ENCODE assay signal across 13 cellular contexts in genomic region chr3:136343446-136343845, GRCh38.
A peak's percentile ranks its signal among the peaks of the same experiment; 100 is the strongest.
DNase-seq lines count a peak whose midpoint lies in the region; FAIRE-seq and TF ChIP-seq lines count a peak whose summit lies in the region.
"Had no signal": no experiment of that assay in that cellular context is flagged by ENCODE, and none has a peak within 500 bp of the region (broad histone marks: within the 10 kb centered on the region; RNA-seq: fewer than 3 reads in every experiment).

No MANE protein-coding gene starts in this region.

- H3K4me2 ChIP-seq in astrocyte (ENCODE audit: low read length) (no peak overlapping the region), osteoblast (ENCODE audit: insufficient read depth, low read length) (peak overlapping the region; percentile 21)
- H3K4me2 ChIP-seq: GM23338 had no signal

- H3K4me1 Mint-ChIP-seq in astrocyte (ENCODE audit: low read depth, unreplicated experiment) = peaks cover 19% of the 10 kb centered on the region
- H3K4me1 Mint-ChIP-seq in activated T-helper 1 cell treated with anti-CD3 and anti-CD28 coated beads, Interleukin-12 subunit alpha, Interleukin-12 subunit beta, Interleukin-2, Interleukin-4 antibody, amounts not matched to agents 30 ng/mL and 10 ng/mL and 1 ng/mL, durations not matched to agents 14 hours and 24 hours and 36 hours (ENCODE audit: low read depth) = peaks cover 6% of the 10 kb centered on the region

- no peaks in the 10 kb centered on the region for H3K9me3 Mint-ChIP-seq in astrocyte (ENCODE audit: unreplicated experiment)
- H3K9me3 Mint-ChIP-seq in activated T-helper 1 cell treated with anti-CD3 and anti-CD28 coated beads, Interleukin-12 subunit alpha, Interleukin-12 subunit beta, Interleukin-2, Interleukin-4 antibody, amounts not matched to agents 30 ng/mL and 10 ng/mL and 1 ng/mL, durations not matched to agents 14 hours and 24 hours and 36 hours = no peaks in the 10 kb centered on the region
- H3K9me3 Mint-ChIP-seq: GM23338 had no signal

- H3K9ac ChIP-seq in astrocyte (ENCODE audit: low read length) = no peak overlapping the region

- no peak for FAIRE-seq in astrocyte (lab: Jason Lieb, UNC)
- FAIRE-seq: frontal cortex had no signal

- H3K4me3 Mint-ChIP-seq in astrocyte (ENCODE audit: unreplicated experiment) = no peak overlapping the region
- no peak overlapping the region for H3K4me3 Mint-ChIP-seq in activated T-helper 1 cell treated with anti-CD3 and anti-CD28 coated beads, Interleukin-12 subunit alpha, Interleukin-12 subunit beta, Interleukin-2, Interleukin-4 antibody, amounts not matched to agents 30 ng/mL and 10 ng/mL and 1 ng/mL, durations not matched to agents 14 hours and 24 hours and 36 hours
- H3K4me3 Mint-ChIP-seq: GM23338 had no signal

- H3K4me1 ChIP-seq in astrocyte (ENCODE audit: insufficient read depth, low read length) = peaks cover 14% of the 10 kb centered on the region
- H3K4me1 ChIP-seq in osteoblast (ENCODE audit: insufficient read depth, low read length) = peaks cover 16% of the 10 kb centered on the region

- H4K20me1 ChIP-seq in astrocyte (ENCODE audit: insufficient read depth, low read length) (no peaks in the 10 kb centered on the region), osteoblast (ENCODE audit: insufficient read depth, low read length) (no peaks in the 10 kb centered on the region)

- no peaks in the 10 kb centered on the region for H3K27me3 Mint-ChIP-seq in astrocyte (ENCODE audit: low read depth, unreplicated experiment)
- H3K27me3 Mint-ChIP-seq in activated T-helper 1 cell treated with anti-CD3 and anti-CD28 coated beads, Interleukin-12 subunit alpha, Interleukin-12 subunit beta, Interleukin-2, Interleukin-4 antibody, amounts not matched to agents 30 ng/mL and 10 ng/mL and 1 ng/mL, durations not matched to agents 14 hours and 24 hours and 36 hours (ENCODE audit: insufficient read depth) = no peaks in the 10 kb centered on the region

- no peak for TF ChIP-seq CTCF in astrocyte (IDR thresholded peaks at IDR 0.05; ENCODE audit: insufficient read depth, low read depth, low read length)
- no peak for TF ChIP-seq CTCF in osteoblast (IDR thresholded peaks at IDR 0.05; ENCODE audit: extremely low read depth, low read depth, low read length)

- H3K79me2 ChIP-seq in astrocyte (ENCODE audit: insufficient read depth, low read length) (no peaks in the 10 kb centered on the region), osteoblast (ENCODE audit: insufficient read depth, low read length) (no peaks in the 10 kb centered on the region)

- H2AFZ ChIP-seq in astrocyte (ENCODE audit: low read depth, low read length) (no peak overlapping the region), osteoblast (ENCODE audit: low read length) (no peak overlapping the region)
- H2AFZ ChIP-seq: GM23338 had no signal

- H3K9me3 ChIP-seq in astrocyte (ENCODE audit: insufficient read depth, low read depth, low read length) (no peaks in the 10 kb centered on the region), osteoblast (ENCODE audit: low read depth, low read length) (no peaks in the 10 kb centered on the region)

- H3K27ac ChIP-seq in astrocyte (ENCODE audit: low read depth, low read length) = peak overlapping the region; percentile 51
- peak overlapping the region; percentile 78 for H3K27ac ChIP-seq in osteoblast (ENCODE audit: low read depth, low read length)

- H3K27ac Mint-ChIP-seq in astrocyte (ENCODE audit: unreplicated experiment) = peak overlapping the region; percentile 76
- no peak overlapping the region for H3K27ac Mint-ChIP-seq in activated T-helper 1 cell treated with anti-CD3 and anti-CD28 coated beads, Interleukin-12 subunit alpha, Interleukin-12 subunit beta, Interleukin-2, Interleukin-4 antibody, amounts not matched to agents 30 ng/mL and 10 ng/mL and 1 ng/mL, durations not matched to agents 14 hours and 24 hours and 36 hours
- H3K27ac Mint-ChIP-seq: GM23338 had no signal

- peaks cover 9% of the 10 kb centered on the region for H3K36me3 ChIP-seq in astrocyte (ENCODE audit: insufficient read depth, low read length)
- peaks cover 3% of the 10 kb centered on the region for H3K36me3 ChIP-seq in osteoblast (ENCODE audit: insufficient read depth, low read length)

- H3K27me3 ChIP-seq in astrocyte (ENCODE audit: insufficient read depth, low read length) = no peaks in the 10 kb centered on the region
- no peaks in the 10 kb centered on the region for H3K27me3 ChIP-seq in osteoblast (ENCODE audit: insufficient read depth, low read length)

- DNase-seq in DMS53 (lab: John Stamatoyannopoulos, UW) (peak; percentile 88), NCI-H2029 (lab: John Stamatoyannopoulos, UW) (peak; percentile 81), astrocyte (ENCODE audit: low read depth) (no peak), osteoblast (ENCODE audit: insufficient read length, low spot score, missing footprints) (no peak), OCI-M2 (lab: John Stamatoyannopoulos, UW; ENCODE audit: unreplicated experiment) (no peak), NAMALWA (ENCODE audit: low spot score) (no peak), HCEC 1CT (no peak)
- no peak for DNase-seq in activated T-helper 1 cell treated with anti-CD3 and anti-CD28 coated beads, Interleukin-12 subunit alpha, Interleukin-12 subunit beta, Interleukin-2, Interleukin-4 antibody, amounts not matched to agents 30 ng/mL and 10 ng/mL and 1 ng/mL, durations not matched to agents 14 hours and 24 hours and 36 hours (ENCODE audit: low spot score)
- DNase-seq: effector CD8-positive, alpha-beta T cell; MV-4-11; retina had no signal

- intact Hi-C loops in activated T-helper 1 cell treated with anti-CD3 and anti-CD28 coated beads, Interleukin-12 subunit alpha, Interleukin-12 subunit beta, Interleukin-2, Interleukin-4 antibody, amounts not matched to agents 30 ng/mL and 10 ng/mL and 1 ng/mL, durations not matched to agents 14 hours and 24 hours and 36 hours (cut with micrococcal nuclease) = no loop called here

- peaks cover 11% of the 10 kb centered on the region for H3K36me3 Mint-ChIP-seq in astrocyte (ENCODE audit: low read depth, unreplicated experiment)
- H3K36me3 Mint-ChIP-seq in activated T-helper 1 cell treated with anti-CD3 and anti-CD28 coated beads, Interleukin-12 subunit alpha, Interleukin-12 subunit beta, Interleukin-2, Interleukin-4 antibody, amounts not matched to agents 30 ng/mL and 10 ng/mL and 1 ng/mL, durations not matched to agents 14 hours and 24 hours and 36 hours (ENCODE audit: low read depth) = peaks cover 31% of the 10 kb centered on the region

- H3K4me3 ChIP-seq in astrocyte (ENCODE audit: insufficient read depth, low read depth, low read length) (no peak overlapping the region), osteoblast (ENCODE audit: insufficient read depth, low read length) (no peak overlapping the region)
- H3K4me3 ChIP-seq: GM23338 had no signal

Comparison
In these comparisons a context has a peak if more than half of its experiments do, and no peak if none do; other contexts are left out.
1. DNase-seq: peak in DMS53 (single experiment) and NCI-H2029 (single experiment); none in astrocyte (single experiment), osteoblast (single experiment), activated T-helper 1 cell treated with anti-CD3 and anti-CD28 coated beads, Interleukin-12 subunit alpha, Interleukin-12 subunit beta, Interleukin-2, Interleukin-4 antibody, amounts not matched to agents 30 ng/mL and 10 ng/mL and 1 ng/mL, durations not matched to agents 14 hours and 24 hours and 36 hours (single experiment), OCI-M2 (single experiment), NAMALWA (single experiment) and HCEC 1CT (single experiment).